In the genomic region with DNA sequence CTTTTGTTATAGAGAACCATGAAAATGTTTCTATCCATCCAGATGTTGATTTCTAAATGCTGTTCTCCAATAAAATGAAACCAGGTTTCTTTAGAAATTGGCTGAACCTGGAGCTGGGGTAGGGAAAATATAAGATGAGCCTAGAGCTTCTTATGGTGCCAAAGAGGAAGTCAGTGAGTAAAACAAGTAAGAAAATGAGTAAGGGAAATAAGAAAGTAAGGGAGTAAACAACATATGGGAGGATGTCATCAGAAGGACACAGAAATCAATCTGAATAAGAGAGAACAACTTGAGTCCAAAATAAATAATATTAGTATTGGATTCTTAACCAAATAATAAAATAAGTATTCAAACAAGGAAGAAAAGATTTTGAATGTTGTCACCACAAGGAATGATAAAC, we compare ENCODE assay signal across 32 cellular contexts.
DNase-seq lines count a peak whose midpoint lies in the region; ATAC-seq and TF ChIP-seq lines count a peak whose summit lies in the region.
"Had no signal": no experiment of that assay in that cellular context is flagged by ENCODE, and none has a peak within 500 bp of the region (broad histone marks: within the 10 kb centered on the region; RNA-seq: fewer than 3 reads in every experiment).

No MANE protein-coding gene starts in this region.

- no peaks in the 10 kb centered on the region for H3K27me3 Mint-ChIP-seq in activated naive CD4-positive, alpha-beta T cell treated with anti-CD3 and anti-CD28 coated beads, Interleukin-2, amount 50 U/mL, for 24 hours
- no peaks in the 10 kb centered on the region for H3K27me3 Mint-ChIP-seq in Calu3 (ENCODE audit: unreplicated experiment)
- no peaks in the 10 kb centered on the region for H3K27me3 Mint-ChIP-seq in activated CD4-positive, alpha-beta memory T cell treated with anti-CD3 and anti-CD28 coated beads, Interleukin-2, amount 10 ng/mL, durations not matched to agents 7 days and 5 days
- H3K27me3 Mint-ChIP-seq: activated B cell treated with CpG ODN at 0.5 μM for 24 hours; stimulated activated memory B cell treated with anti-CD40 and anti-IgM and Interleukin-4, amounts not matched to agents 10 μg/mL and 1 μg/mL and 100 μg/mL, for 72 hours had no signal

- ATAC-seq in heart left ventricle (no peak), GM18861 (IDR thresholded peaks at IDR 0.05; ENCODE audit: unreplicated experiment) (no peak)
- ATAC-seq: stimulated activated memory B cell treated with anti-CD40 and anti-IgM and Interleukin-4, amounts not matched to agents 10 μg/mL and 1 μg/mL and 100 μg/mL, for 72 hours had no signal

- H3K4me3 Mint-ChIP-seq in activated naive CD4-positive, alpha-beta T cell treated with anti-CD3 and anti-CD28 coated beads, Interleukin-2, amount 50 U/mL, for 24 hours, result peak overlapping the region; percentile 57
- H3K4me3 Mint-ChIP-seq in Calu3 (ENCODE audit: low read depth, unreplicated experiment), result no peak overlapping the region
- no peak overlapping the region for H3K4me3 Mint-ChIP-seq in activated CD4-positive, alpha-beta memory T cell treated with anti-CD3 and anti-CD28 coated beads, Interleukin-2, amount 10 ng/mL, durations not matched to agents 7 days and 5 days
- H3K4me3 Mint-ChIP-seq: activated B cell treated with CpG ODN at 0.5 μM for 24 hours; HFFc6; neural progenitor cell; stimulated activated memory B cell treated with anti-CD40 and anti-IgM and Interleukin-4, amounts not matched to agents 10 μg/mL and 1 μg/mL and 100 μg/mL, for 72 hours had no signal

- H3K27ac ChIP-seq in heart left ventricle, result no peak overlapping the region
- H3K27ac ChIP-seq: GM23248, left ventricle myocardium inferior, neural progenitor cell, parathyroid adenoma, SJSA1, upper lobe of left lung had no signal

- no TSS peak for BruUV-seq in Calu3 (replicated peaks; lab: Mats Ljungman, UMichigan)

- peaks cover 56% of the 10 kb centered on the region for H3K4me1 Mint-ChIP-seq in activated naive CD4-positive, alpha-beta T cell treated with anti-CD3 and anti-CD28 coated beads, Interleukin-2, amount 50 U/mL, for 24 hours
- peaks cover 9% of the 10 kb centered on the region for H3K4me1 Mint-ChIP-seq in Calu3 (ENCODE audit: low read depth, unreplicated experiment)
- peaks cover 13% of the 10 kb centered on the region for H3K4me1 Mint-ChIP-seq in activated CD4-positive, alpha-beta memory T cell treated with anti-CD3 and anti-CD28 coated beads, Interleukin-2, amount 10 ng/mL, durations not matched to agents 7 days and 5 days
- H3K4me1 Mint-ChIP-seq: activated B cell treated with CpG ODN at 0.5 μM for 24 hours; neural progenitor cell; stimulated activated memory B cell treated with anti-CD40 and anti-IgM and Interleukin-4, amounts not matched to agents 10 μg/mL and 1 μg/mL and 100 μg/mL, for 72 hours had no signal

- intact Hi-C loops in Calu3 (cut with micrococcal nuclease; ENCODE audit: unreplicated experiment) (no loop called here), heart left ventricle (cut with DNase I) (no loop called here)

- no peak overlapping the region for H3K4me3 ChIP-seq in fibroblast of villous mesenchyme (ENCODE audit: low read depth, low read length)
- H3K4me3 ChIP-seq in heart left ventricle, result no peak overlapping the region
- H3K4me3 ChIP-seq: GM23248, left ventricle myocardium inferior, neural progenitor cell, SJSA1, upper lobe of left lung had no signal

- peaks cover 6% of the 10 kb centered on the region for H3K9me3 Mint-ChIP-seq in activated naive CD4-positive, alpha-beta T cell treated with anti-CD3 and anti-CD28 coated beads, Interleukin-2, amount 50 U/mL, for 24 hours
- H3K9me3 Mint-ChIP-seq in Calu3 (ENCODE audit: low read depth, unreplicated experiment), result no peaks in the 10 kb centered on the region
- no peaks in the 10 kb centered on the region for H3K9me3 Mint-ChIP-seq in activated CD4-positive, alpha-beta memory T cell treated with anti-CD3 and anti-CD28 coated beads, Interleukin-2, amount 10 ng/mL, durations not matched to agents 7 days and 5 days
- H3K9me3 Mint-ChIP-seq: activated B cell treated with CpG ODN at 0.5 μM for 24 hours; HFFc6; neural progenitor cell; stimulated activated memory B cell treated with anti-CD40 and anti-IgM and Interleukin-4, amounts not matched to agents 10 μg/mL and 1 μg/mL and 100 μg/mL, for 72 hours had no signal

- H3K36me3 ChIP-seq in heart left ventricle, result peaks cover 0 to 13% (median 0%) of the 10 kb centered on the region in 9 donors
- H3K36me3 ChIP-seq: BE2C, neural progenitor cell, SJSA1, upper lobe of left lung had no signal

- POLR2A ChIA-PET in activated CD4-positive, alpha-beta memory T cell treated with anti-CD3 and anti-CD28 coated beads, Interleukin-2, amount 10 ng/mL, durations not matched to agents 7 days and 5 days (lab: Charles Lee), result no interaction called here

- DNase-seq in activated naive CD4-positive, alpha-beta T cell (lab: John Stamatoyannopoulos, UW), result no peak
- DNase-seq in Calu3, result no peak
- no peak for DNase-seq in activated CD4-positive, alpha-beta memory T cell treated with anti-CD3 and anti-CD28 coated beads, Interleukin-2, amount 10 ng/mL, durations not matched to agents 7 days and 5 days
- peak; percentile 10 for DNase-seq in fibroblast of villous mesenchyme (ENCODE audit: low read depth)
- no peak for DNase-seq in heart left ventricle
- DNase-seq in NCI-H1417 (lab: John Stamatoyannopoulos, UW), result no peak
- DNase-seq: activated B cell treated with CpG ODN at 0.5 μM for 24 hours; BE2C; caudate nucleus; COR-L47; cortex of kidney; DMS53; effector memory CD4-positive, alpha-beta T cell; erythroblast; foreskin fibroblast; GDM1; GM23248; HFFc6; islet precursor cell; left ventricle myocardium inferior; mesenchymal stem cell; NCI-H446 treated with DMSO at 0.1 percent for 48 hours; NCI-H774; retina; RPMI8226; upper lobe of left lung had no signal

- H3K27ac Mint-ChIP-seq in activated naive CD4-positive, alpha-beta T cell treated with anti-CD3 and anti-CD28 coated beads, Interleukin-2, amount 50 U/mL, for 24 hours, result peak overlapping the region; percentile 91
- peak overlapping the region; percentile 29 for H3K27ac Mint-ChIP-seq in Calu3 (ENCODE audit: unreplicated experiment)
- H3K27ac Mint-ChIP-seq in activated CD4-positive, alpha-beta memory T cell treated with anti-CD3 and anti-CD28 coated beads, Interleukin-2, amount 10 ng/mL, durations not matched to agents 7 days and 5 days, result peak overlapping the region; percentile 70
- H3K27ac Mint-ChIP-seq: activated B cell treated with CpG ODN at 0.5 μM for 24 hours; HFFc6; neural progenitor cell; stimulated activated memory B cell treated with anti-CD40 and anti-IgM and Interleukin-4, amounts not matched to agents 10 μg/mL and 1 μg/mL and 100 μg/mL, for 72 hours had no signal

- no peak for TF ChIP-seq POLR2A in heart left ventricle (IDR thresholded peaks at IDR 0.05)

- TF ChIP-seq CTCF in Calu3 (IDR thresholded peaks at IDR 0.05; ENCODE audit: unreplicated experiment) (no peak), fibroblast of villous mesenchyme (IDR thresholded peaks at IDR 0.05; ENCODE audit: insufficient read depth, low read depth, low read length) (no peak), heart left ventricle (IDR thresholded peaks at IDR 0.05) (no peak)

- no peaks in the 10 kb centered on the region for H3K4me1 ChIP-seq in heart left ventricle
- H3K4me1 ChIP-seq: BE2C, left ventricle myocardium inferior, neural progenitor cell, parathyroid adenoma, SJSA1, upper lobe of left lung had no signal

- peaks cover 37% of the 10 kb centered on the region for H3K36me3 Mint-ChIP-seq in activated naive CD4-positive, alpha-beta T cell treated with anti-CD3 and anti-CD28 coated beads, Interleukin-2, amount 50 U/mL, for 24 hours
- peaks cover 33% of the 10 kb centered on the region for H3K36me3 Mint-ChIP-seq in Calu3 (ENCODE audit: insufficient read depth, unreplicated experiment)
- H3K36me3 Mint-ChIP-seq in activated CD4-positive, alpha-beta memory T cell treated with anti-CD3 and anti-CD28 coated beads, Interleukin-2, amount 10 ng/mL, durations not matched to agents 7 days and 5 days (ENCODE audit: low read depth), result peaks cover 42% of the 10 kb centered on the region
- H3K36me3 Mint-ChIP-seq: neural progenitor cell; stimulated activated memory B cell treated with anti-CD40 and anti-IgM and Interleukin-4, amounts not matched to agents 10 μg/mL and 1 μg/mL and 100 μg/mL, for 72 hours had no signal

- CTCF ChIA-PET in Calu3 (lab: Charles Lee), result no interaction called here
- CTCF ChIA-PET in activated CD4-positive, alpha-beta memory T cell treated with anti-CD3 and anti-CD28 coated beads, Interleukin-2, amount 10 ng/mL, durations not matched to agents 7 days and 5 days (lab: Charles Lee), result no interaction called here

- no peaks in the 10 kb centered on the region for H3K27me3 ChIP-seq in heart left ventricle
- H3K27me3 ChIP-seq: BE2C, neural progenitor cell, SJSA1, upper lobe of left lung had no signal

- no peaks in the 10 kb centered on the region for H3K9me3 ChIP-seq in heart left ventricle
- H3K9me3 ChIP-seq: BE2C, left ventricle myocardium inferior, SJSA1, upper lobe of left lung had no signal

Comparison
In these comparisons a context has a peak if more than half of its experiments do, and no peak if none do; other contexts are left out.
1. H3K27ac Mint-ChIP-seq: peak in every context shown above with its lines; median percentile 91 in activated naive CD4-positive, alpha-beta T cell treated with anti-CD3 and anti-CD28 coated beads, Interleukin-2, amount 50 U/mL, for 24 hours; 70 in activated CD4-positive, alpha-beta memory T cell treated with anti-CD3 and anti-CD28 coated beads, Interleukin-2, amount 10 ng/mL, durations not matched to agents 7 days and 5 days; 29 in Calu3.